1 cellular context compared by ENCODE assay signal in the genomic region with DNA sequence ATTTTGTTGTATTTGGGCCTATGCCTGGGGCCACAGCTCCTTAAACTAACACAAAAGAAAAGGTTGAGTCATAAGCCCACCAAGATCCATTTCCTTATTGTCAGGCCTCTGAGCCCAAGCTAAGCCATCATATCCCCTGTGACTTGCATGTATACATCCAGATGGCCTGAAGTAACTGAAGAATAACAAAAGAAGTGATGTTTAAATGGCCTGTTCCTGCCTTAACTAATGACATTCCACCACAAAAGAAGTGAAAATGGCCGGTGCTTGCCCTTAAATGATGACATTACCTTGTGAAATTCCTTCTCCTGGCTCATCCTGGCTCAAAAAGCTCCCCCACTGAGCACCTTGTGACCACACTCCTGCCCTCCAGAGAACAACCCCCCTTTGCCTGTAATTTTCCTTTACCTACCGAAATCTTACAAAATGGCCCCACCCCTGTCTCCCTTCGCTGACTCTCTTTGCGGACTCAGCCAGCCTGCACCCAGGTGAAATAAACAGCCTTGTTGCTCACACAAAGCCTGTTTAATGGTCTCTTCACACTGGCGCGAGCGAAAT.
TF ChIP-seq lines count a peak whose summit lies in the region.

No MANE protein-coding gene starts in this region.

TF ChIP-seq in H1, 55 proteins besides CTCF, POLR2A, EP300 and RAD21:
- peak; percentile 45; the same call in 1 of the 2 replicates for TF ChIP-seq SP1 (IDR thresholded peaks at IDR 0.05; ENCODE audit: low read depth, low read length)
- peak; percentile 85 for TF ChIP-seq TAF1 (IDR thresholded peaks at IDR 0.05; ENCODE audit: low read depth, low read length)
- peak; percentile 85 for TF ChIP-seq YY1 (IDR thresholded peaks at IDR 0.05; ENCODE audit: low read depth, low read length)
- TF ChIP-seq, protein P1, sequence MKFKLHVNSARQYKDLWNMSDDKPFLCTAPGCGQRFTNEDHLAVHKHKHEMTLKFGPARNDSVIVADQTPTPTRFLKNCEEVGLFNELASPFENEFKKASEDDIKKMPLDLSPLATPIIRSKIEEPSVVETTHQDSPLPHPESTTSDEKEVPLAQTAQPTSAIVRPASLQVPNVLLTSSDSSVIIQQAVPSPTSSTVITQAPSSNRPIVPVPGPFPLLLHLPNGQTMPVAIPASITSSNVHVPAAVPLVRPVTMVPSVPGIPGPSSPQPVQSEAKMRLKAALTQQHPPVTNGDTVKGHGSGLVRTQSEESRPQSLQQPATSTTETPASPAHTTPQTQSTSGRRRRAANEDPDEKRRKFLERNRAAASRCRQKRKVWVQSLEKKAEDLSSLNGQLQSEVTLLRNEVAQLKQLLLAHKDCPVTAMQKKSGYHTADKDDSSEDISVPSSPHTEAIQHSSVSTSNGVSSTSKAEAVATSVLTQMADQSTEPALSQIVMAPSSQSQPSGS (IDR thresholded peaks at IDR 0.05; ENCODE audit: low read length) = peak; percentile 61; the same call in 1 of the 2 replicates
- TF ChIP-seq HDAC2 (IDR thresholded peaks at IDR 0.05; ENCODE audit: borderline replicate concordance in 1 of 2, low read depth in 2 of 2, low read length in 2 of 2) = 0 out of 4 replicates have a peak, but pooled peaks of 1 of the 2 experiments have one; percentile 22
- TF ChIP-seq SIN3A (conservative IDR thresholded peaks at IDR 0.05 in 1 of 2, IDR thresholded peaks at IDR 0.05 in 1 of 2; ENCODE audit: low read depth in 1 of 2, low read length in 2 of 2) = 0 out of 4 replicates have a peak, but pooled peaks of 1 of the 2 experiments have one; percentile 2
- TF ChIP-seq TEAD4 (IDR thresholded peaks at IDR 0.05; ENCODE audit: low read depth, low read length) = peak; percentile 77; the same call in 1 of the 2 replicates
- peak; percentile 72 for TF ChIP-seq POLR2AphosphoS5 (IDR thresholded peaks at IDR 0.05; ENCODE audit: low read depth, low read length)
- TF ChIP-seq TBP (IDR thresholded peaks at IDR 0.05; ENCODE audit: low read depth, low read length) = peak; percentile 54
- TF ChIP-seq JUND (IDR thresholded peaks at IDR 0.05; ENCODE audit: low read length) = peak; percentile 5; the same call in 1 of the 2 replicates
- TF ChIP-seq CHD1 (IDR thresholded peaks at IDR 0.05; ENCODE audit: low read depth, low read length) = 0 out of 2 replicates have a peak, but pooled peaks have one; percentile 29
